ENCODE assay signal across 8 cellular contexts in genomic region chr6:119077643-119078448, GRCh38. TPM values are rescaled to one million over a fixed set of nuclear protein-coding genes. Genes with fewer than 3 reads are reported as not detected.
DNase-seq lines count a peak whose midpoint lies in the region; ATAC-seq and TF ChIP-seq lines count a peak whose summit lies in the region.

No MANE protein-coding gene starts in this region.

- H3K4me1 ChIP-seq in A673 (ENCODE audit: insufficient read depth, low read length, poor library complexity, severe bottlenecking) (peaks cover 11% of the 10 kb centered on the region), parathyroid adenoma (peaks cover 5% of the 10 kb centered on the region)

- H3K36me3 ChIP-seq in A673 (ENCODE audit: insufficient read depth, low read length, poor library complexity, severe bottlenecking) = no peaks in the 10 kb centered on the region
- H3K36me3 ChIP-seq in parathyroid adenoma (ENCODE audit: control insufficient read depth, insufficient read depth, low read length) = no peaks in the 10 kb centered on the region

- H3K4me1 Mint-ChIP-seq in glutamatergic neuron (ENCODE audit: low read depth, unreplicated experiment) = peaks cover 23% of the 10 kb centered on the region

- H3K27ac ChIP-seq in A673 (ENCODE audit: low read depth, low read length, poor library complexity, severe bottlenecking) = no peak overlapping the region
- peak overlapping the region; percentile 71 for H3K27ac ChIP-seq in parathyroid adenoma

- DNase-seq in A673 (ENCODE audit: low spot score) (peak; percentile 8), RPMI8226 (peak; percentile 17), glutamatergic neuron (peak; percentile 49), UCSD-AML1 (lab: John Stamatoyannopoulos, UW; ENCODE audit: unreplicated experiment) (no peak)
- DNase-seq in activated naive CD4-positive, alpha-beta T cell treated with Interleukin-2 at 50 U/mL for 16 hours = peak; percentile 54

- peaks cover 46% of the 10 kb centered on the region for H3K27me3 ChIP-seq in A673 (replicated peaks; ENCODE audit: insufficient read depth, low read depth, low read length, poor library complexity)
- no peaks in the 10 kb centered on the region for H3K27me3 ChIP-seq in parathyroid adenoma (ENCODE audit: control insufficient read depth, insufficient read depth, low read length)

- peaks cover 11% of the 10 kb centered on the region for H3K27me3 Mint-ChIP-seq in glutamatergic neuron (ENCODE audit: unreplicated experiment)

- POLR2A ChIA-PET in A673 (lab: Charles Lee; ENCODE audit: low non-redundant PET) = interaction anchor here (0.8 kb wide), 1 partner anchor 200 kb away, joined by 5 read pairs; no protein-coding TSS in a partner anchor

- no peak overlapping the region for H3K9ac ChIP-seq in parathyroid adenoma

- TF ChIP-seq CTCF in A673 (conservative IDR thresholded peaks at IDR 0.05; ENCODE audit: low read depth, low read length) = no peak
- no peak for TF ChIP-seq CTCF in glutamatergic neuron (IDR thresholded peaks at IDR 0.05; ENCODE audit: partially characterized antibody, unreplicated experiment)
- peak; percentile 36 for TF ChIP-seq CTCF in parathyroid adenoma (IDR thresholded peaks at IDR 0.05)

- peaks cover 16% of the 10 kb centered on the region for H3K36me3 Mint-ChIP-seq in glutamatergic neuron (ENCODE audit: unreplicated experiment)

- H3K79me2 ChIP-seq in parathyroid adenoma = no peaks in the 10 kb centered on the region

- ATAC-seq in GM18907 (IDR thresholded peaks at IDR 0.05; ENCODE audit: unreplicated experiment) = peak; percentile 53
- peak; percentile 29 for ATAC-seq in HG03280 (IDR thresholded peaks at IDR 0.05; ENCODE audit: unreplicated experiment)

- peak overlapping the region; percentile 3 for H3K27ac Mint-ChIP-seq in glutamatergic neuron (ENCODE audit: unreplicated experiment)

- H3K9me3 Mint-ChIP-seq in glutamatergic neuron (ENCODE audit: unreplicated experiment) = peaks cover 14% of the 10 kb centered on the region

- peak overlapping the region; percentile 81 for H3K4me2 ChIP-seq in parathyroid adenoma (ENCODE audit: low read length)

- H3K4me3 Mint-ChIP-seq in glutamatergic neuron (ENCODE audit: unreplicated experiment) = peak overlapping the region; percentile 83

- H2AFZ ChIP-seq in parathyroid adenoma = peak overlapping the region; percentile 99

- CTCF ChIA-PET in A673 (lab: Charles Lee) = no interaction called here

- BruUV-seq in A673 (replicated peaks; lab: Mats Ljungman, UMichigan) = no TSS peak

- peak overlapping the region; percentile 50 for H3K4me3 ChIP-seq in A673 (ENCODE audit: low read depth, low read length, poor library complexity, severe bottlenecking)
- peak overlapping the region; percentile 71 for H3K4me3 ChIP-seq in parathyroid adenoma (ENCODE audit: low read depth, low read length)

- intact Hi-C loops in A673 (cut with micrococcal nuclease; ENCODE audit: unreplicated experiment) = no loop called here

- H3K9me3 ChIP-seq in A673 (ENCODE audit: low read depth, low read length, poor library complexity, severe bottlenecking) (no peaks in the 10 kb centered on the region), parathyroid adenoma (ENCODE audit: control insufficient read depth, low read length) (no peaks in the 10 kb centered on the region)

RNA-seq across cellular contexts. Expression of gene FAM184A, which starts 0.6 kb away (rescaled TPM):
- 0.97 and 2.1 TPM in 2 replicates for total RNA-seq in A673 (2021)
- total RNA-seq in glutamatergic neuron (ENCODE audit: unreplicated experiment) = 20.0 TPM
